7 cellular contexts compared by ENCODE assay signal in the genomic region with DNA sequence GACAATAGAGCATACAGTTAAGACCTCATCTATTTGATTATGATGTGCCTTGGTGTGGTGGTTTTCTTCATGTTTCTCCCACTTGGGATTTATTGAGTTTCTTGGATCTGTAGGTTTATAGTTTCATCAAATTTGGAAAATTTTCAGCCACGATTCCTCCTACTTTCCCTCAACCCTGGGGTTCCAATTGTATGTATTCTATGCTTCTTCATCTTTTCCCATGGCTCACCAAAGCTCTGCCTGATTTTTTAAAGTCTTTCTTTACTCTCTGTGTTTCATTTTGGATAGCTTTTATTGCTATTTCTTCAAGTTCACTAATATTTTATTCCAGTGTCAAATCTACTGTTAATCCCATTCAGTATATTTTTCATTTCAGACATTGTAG.
"Had no signal": no experiment of that assay in that cellular context is flagged by ENCODE, and none has a peak within 500 bp of the region (broad histone marks: within the 10 kb centered on the region; RNA-seq: fewer than 3 reads in every experiment).

No MANE protein-coding gene starts in this region.

- H3K9ac ChIP-seq: GM23248 had no signal

- H3K4me3 ChIP-seq: GM23248, HAP-1, K562 had no signal

- H3K27ac ChIP-seq: GM23248 had no signal

- DNase-seq: GM23248, GOT3, H7, IMR-90, KG1 had no signal

- H3K9me3 ChIP-seq: HAP-1 had no signal
